ENCODE assay signal across 19 cellular contexts in genomic region chr12:1059162-1059561, GRCh38.
DNase-seq lines count a peak whose midpoint lies in the region; ATAC-seq and TF ChIP-seq lines count a peak whose summit lies in the region.
"Had no signal": no experiment of that assay in that cellular context is flagged by ENCODE, and none has a peak within 500 bp of the region (broad histone marks: within the 10 kb centered on the region; RNA-seq: fewer than 3 reads in every experiment).

No MANE protein-coding gene starts in this region.

- peak; percentile 63 for ATAC-seq in Right ventricle myocardium superior (ENCODE audit: poor library complexity)
- no peak for ATAC-seq in Right ventricle myocardium inferior
- ATAC-seq in left lobe of liver = peak; percentile 58
- no peak for ATAC-seq in GM23338

- 0 out of 2 replicates have a peak, but pooled peaks cover 4% of the 10 kb centered on the region for H3F3A ChIP-seq in GM23338 (replicated peaks; ENCODE audit: low read depth)

- peaks cover 49% of the 10 kb centered on the region for H3K36me3 Mint-ChIP-seq in GM23338 (ENCODE audit: low read depth)

- peaks cover 0 to 22% (median 4%) of the 10 kb centered on the region in 3 donors for H3K9me3 ChIP-seq in tibial artery
- H3K9me3 ChIP-seq in MG63 = peaks cover 35% of the 10 kb centered on the region

- H3K36me3 ChIP-seq in tibial artery (peaks cover 0 to 3% (median 0%) of the 10 kb centered on the region in 3 donors), GM23338 (ENCODE audit: insufficient read depth) (no peaks in the 10 kb centered on the region), MG63 (peaks cover 36% of the 10 kb centered on the region)

- no peak for DNase-seq in Right ventricle myocardium superior
- no peak for DNase-seq in Right ventricle myocardium inferior (ENCODE audit: missing footprints)
- peak; percentile 79 for DNase-seq in fibroblast of gingiva (ENCODE audit: low read depth)
- no peak for DNase-seq in left lobe of liver (ENCODE audit: low spot score)
- DNase-seq in tibial artery = no peak
- no peak for DNase-seq in activated CD8-positive, alpha-beta memory T cell treated with anti-CD3 and anti-CD28 coated beads, Interleukin-2, amount 50 U/mL, for 4 hours
- DNase-seq in GM23338 (ENCODE audit: low spot score) = no peak
- DNase-seq in MG63 = no peak
- DNase-seq: DMS53, EL, GF-D8, Karpas-422, NCI-H1417, NCI-H1694 treated with DMSO at 0.1 percent for 48 hours, NCI-H2081 treated with DMSO at 0.1 percent for 48 hours, NCI-H446 treated with DMSO at 0.1 percent for 48 hours, NCI-H526 treated with DMSO at 0.1 percent for 48 hours, SHP77 had no signal

- no peaks in the 10 kb centered on the region for H3K27me3 Mint-ChIP-seq in GM23338 (ENCODE audit: insufficient read depth, low read depth, poor library complexity)

- no peaks in the 10 kb centered on the region for H3K9me2 ChIP-seq in GM23338 (ENCODE audit: insufficient read depth)

- peaks cover 24% of the 10 kb centered on the region for H3K4me1 Mint-ChIP-seq in GM23338

- intact Hi-C loops in Right ventricle myocardium superior (cut with DNase I) (no loop called here), Right ventricle myocardium inferior (cut with DNase I) (no loop called here), tibial artery (cut with DNase I; ENCODE audit: low total_unique reads) (no loop called here)

- no peak overlapping the region for H3K4me3 Mint-ChIP-seq in GM23338
- H3K4me3 Mint-ChIP-seq: CD14-positive monocyte had no signal

- no peak overlapping the region for H3K4me3 ChIP-seq in tibial artery
- no peak overlapping the region for H3K4me3 ChIP-seq in GM23338
- H3K4me3 ChIP-seq in MG63 = no peak overlapping the region

- no peak overlapping the region for H3K27ac Mint-ChIP-seq in GM23338
- H3K27ac Mint-ChIP-seq: CD14-positive monocyte had no signal

- H3K4me1 ChIP-seq in tibial artery (peaks cover 0 to 20% (median 7%) of the 10 kb centered on the region in 4 donors), GM23338 (ENCODE audit: insufficient read depth) (peaks cover 29% of the 10 kb centered on the region)

- H3K27ac ChIP-seq in tibial artery = peak overlapping the region; percentile 50 to 53
- H3K27ac ChIP-seq in GM23338 (ENCODE audit: low read depth) = no peak overlapping the region

- no peak overlapping the region for H3K4me2 ChIP-seq in GM23338

- no peak overlapping the region for H2AFZ ChIP-seq in GM23338

- TF ChIP-seq CTCF in tibial artery (IDR thresholded peaks at IDR 0.05) (no peak), GM23338 (conservative IDR thresholded peaks at IDR 0.05; ENCODE audit: low read depth in 2 of 2) (no peak)

- H3K9me3 Mint-ChIP-seq in GM23338 = peaks cover 43% of the 10 kb centered on the region

- H3K27me3 ChIP-seq in tibial artery (no peaks in the 10 kb centered on the region), GM23338 (ENCODE audit: insufficient read depth) (no peaks in the 10 kb centered on the region), MG63 (no peaks in the 10 kb centered on the region)

- no peaks in the 10 kb centered on the region for H4K20me1 ChIP-seq in GM23338 (replicated peaks; ENCODE audit: insufficient read depth)

- H3K79me2 ChIP-seq in GM23338 (replicated peaks; ENCODE audit: insufficient read depth) = peaks cover 78% of the 10 kb centered on the region

TF ChIP-seq in GM23338, 12 proteins besides CTCF, POLR2A, EP300 and RAD21:
- TF ChIP-seq NANOG (IDR thresholded peaks at IDR 0.05; ENCODE audit: borderline replicate concordance) (no peak), ZNF114 (CRISPR knock-in tag; IDR thresholded peaks at IDR 0.05) (no peak), EZH2phosphoT487 (IDR thresholded peaks at IDR 0.05; ENCODE audit: unreplicated experiment) (no peak), ZNF331 (CRISPR knock-in tag; IDR thresholded peaks at IDR 0.05; ENCODE audit: low read depth) (no peak), ZNF462 (CRISPR knock-in tag; IDR thresholded peaks at IDR 0.05) (no peak), JUNB (IDR thresholded peaks at IDR 0.05; ENCODE audit: unreplicated experiment) (no peak), POLR2AphosphoS5 (IDR thresholded peaks at IDR 0.05; ENCODE audit: low read depth) (no peak), EZH2 (IDR thresholded peaks at IDR 0.05; ENCODE audit: low read depth, unreplicated experiment) (no peak), STAT1 (IDR thresholded peaks at IDR 0.05; ENCODE audit: unreplicated experiment) (no peak)
- TF ChIP-seq, protein P1, sequence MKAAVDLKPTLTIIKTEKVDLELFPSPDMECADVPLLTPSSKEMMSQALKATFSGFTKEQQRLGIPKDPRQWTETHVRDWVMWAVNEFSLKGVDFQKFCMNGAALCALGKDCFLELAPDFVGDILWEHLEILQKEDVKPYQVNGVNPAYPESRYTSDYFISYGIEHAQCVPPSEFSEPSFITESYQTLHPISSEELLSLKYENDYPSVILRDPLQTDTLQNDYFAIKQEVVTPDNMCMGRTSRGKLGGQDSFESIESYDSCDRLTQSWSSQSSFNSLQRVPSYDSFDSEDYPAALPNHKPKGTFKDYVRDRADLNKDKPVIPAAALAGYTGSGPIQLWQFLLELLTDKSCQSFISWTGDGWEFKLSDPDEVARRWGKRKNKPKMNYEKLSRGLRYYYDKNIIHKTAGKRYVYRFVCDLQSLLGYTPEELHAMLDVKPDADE (IDR thresholded peaks at IDR 0.05) = no peak

Comparison
In these comparisons a context has a peak if more than half of its experiments do, and no peak if none do; other contexts are left out.
1. ATAC-seq: peak in Right ventricle myocardium superior (single experiment) and left lobe of liver (single experiment); none in Right ventricle myocardium inferior (single experiment) and GM23338 (single experiment).